9 cellular contexts compared by ENCODE assay signal in genomic region chr16:30904114-30904780, GRCh38. TPM values are rescaled to one million over a fixed set of nuclear protein-coding genes. Genes with fewer than 3 reads are reported as not detected.
DNase-seq lines count a peak whose midpoint lies in the region; ATAC-seq and TF ChIP-seq lines count a peak whose summit lies in the region.
"Had no signal": no experiment of that assay in that cellular context is flagged by ENCODE, and none has a peak within 500 bp of the region (broad histone marks: within the 10 kb centered on the region; RNA-seq: fewer than 3 reads in every experiment).

No MANE protein-coding gene starts in this region.

- no peak overlapping the region for H3K4me3 ChIP-seq in mammary epithelial cell (replicated peaks in 1 of 3; ENCODE audit: insufficient read depth in 1 of 3, low read depth in 2 of 3, low read length in 3 of 3)
- H3K4me3 ChIP-seq in osteoblast (ENCODE audit: insufficient read depth, low read length) = no peak overlapping the region

- intact Hi-C loops in mammary epithelial cell (cut with micrococcal nuclease) = loop anchor here (5.0 kb wide), 1 partner anchor 38 kb away; no protein-coding TSS in a partner anchor

- CTCF ChIA-PET in mammary epithelial cell (lab: Charles Lee; ENCODE audit: low non-redundant PET) = no interaction called here

- H3K9ac ChIP-seq in mammary epithelial cell (ENCODE audit: insufficient read depth, low read length) = no peak overlapping the region

- peak overlapping the region; percentile 79 for H2AFZ ChIP-seq in mammary epithelial cell (ENCODE audit: low read depth, low read length)
- H2AFZ ChIP-seq in osteoblast (ENCODE audit: low read length) = peak overlapping the region; percentile 35

- BruUV-seq in mammary epithelial cell (replicated peaks; lab: Mats Ljungman, UMichigan) = no TSS peak

- H3K79me2 ChIP-seq in mammary epithelial cell (ENCODE audit: insufficient read depth, low read length) = no peaks in the 10 kb centered on the region
- H3K79me2 ChIP-seq in osteoblast (ENCODE audit: insufficient read depth, low read length) = no peaks in the 10 kb centered on the region

- H4K20me1 ChIP-seq in mammary epithelial cell (ENCODE audit: insufficient read depth, low read length) (no peaks in the 10 kb centered on the region), osteoblast (ENCODE audit: insufficient read depth, low read length) (no peaks in the 10 kb centered on the region)

- dilution Hi-C loops in mammary epithelial cell (cut with HindIII; ENCODE audit: low sequenced_read_pairs) = no loop called here

- H3K36me3 ChIP-seq in mammary epithelial cell (ENCODE audit: insufficient read depth, low read length) (no peaks in the 10 kb centered on the region), osteoblast (ENCODE audit: insufficient read depth, low read length) (no peaks in the 10 kb centered on the region)

- H3K9me3 ChIP-seq in mammary epithelial cell (replicated peaks; ENCODE audit: insufficient read depth, low read length) (no peaks in the 10 kb centered on the region), osteoblast (ENCODE audit: low read depth, low read length) (no peaks in the 10 kb centered on the region)

- no peak for TF ChIP-seq CTCF in mammary epithelial cell (conservative IDR thresholded peaks at IDR 0.05 in 1 of 2, IDR thresholded peaks at IDR 0.05 in 1 of 2; ENCODE audit: extremely low read depth in 1 of 2, insufficient read depth in 1 of 2, low read depth in 1 of 2, low read length in 2 of 2)
- no peak for TF ChIP-seq CTCF in osteoblast (IDR thresholded peaks at IDR 0.05; ENCODE audit: extremely low read depth, low read depth, low read length)

- in situ Hi-C loops in mammary epithelial cell (cut with MboI; ENCODE audit: low sequenced_read_pairs in 2 of 2) = no loop called here

- ATAC-seq in HG03135 (IDR thresholded peaks at IDR 0.05; ENCODE audit: unreplicated experiment) (no peak), left lobe of liver (no peak)

- no peaks in the 10 kb centered on the region for H3K27me3 ChIP-seq in mammary epithelial cell (ENCODE audit: insufficient read depth, low read length)
- H3K27me3 ChIP-seq in osteoblast (ENCODE audit: insufficient read depth, low read length) = no peaks in the 10 kb centered on the region

- DNase-seq in CMK (ENCODE audit: low read depth) = peak; percentile 39
- peak; percentile 84 for DNase-seq in MV-4-11 (lab: John Stamatoyannopoulos, UW)
- no peak for DNase-seq in mammary epithelial cell
- peak; percentile 71 for DNase-seq in osteoblast (ENCODE audit: insufficient read length, low spot score, missing footprints)
- no peak for DNase-seq in dermis blood vessel endothelial cell
- DNase-seq in activated CD4-positive, CD25-positive, alpha-beta regulatory T cell (lab: John Stamatoyannopoulos, UW) = no peak
- DNase-seq in left lobe of liver (ENCODE audit: low spot score) = no peak
- DNase-seq: NCI-H2171 treated with DMSO at 0.1 percent for 48 hours had no signal

- WGBS in mammary epithelial cell (ENCODE audit: low coverage, missing lambda C conversion rate) = 90% methylated on average over 15 of the region's 19 CpGs

- H3K4me1 ChIP-seq in mammary epithelial cell (ENCODE audit: insufficient read depth, low read length) = peaks cover 4% of the 10 kb centered on the region
- peaks cover 5% of the 10 kb centered on the region for H3K4me1 ChIP-seq in osteoblast (ENCODE audit: insufficient read depth, low read length)

- H3K4me2 ChIP-seq in mammary epithelial cell (ENCODE audit: insufficient read depth, low read depth, low read length) = no peak overlapping the region
- no peak overlapping the region for H3K4me2 ChIP-seq in osteoblast (ENCODE audit: insufficient read depth, low read length)

- H3K27ac ChIP-seq in mammary epithelial cell (ENCODE audit: insufficient read depth, low read depth, low read length) = no peak overlapping the region
- H3K27ac ChIP-seq in osteoblast (ENCODE audit: low read depth, low read length) = no peak overlapping the region

RNA-seq across cellular contexts. Expression of gene CTF1, which starts 7.8 kb away (rescaled TPM):
- 1 to 10 TPM in 1 of 2 donors, under 1 TPM in 1; 0.94 to 2.8 TPM for total RNA-seq in mammary epithelial cell
- polyA plus RNA-seq in mammary epithelial cell = 2.1 TPM
- polyA minus RNA-seq in mammary epithelial cell = 3.3 TPM
- total RNA-seq in osteoblast = 2.9 and 3.3 TPM in 2 replicates
- 0.17 and 0.70 TPM in 2 replicates for total RNA-seq in dermis blood vessel endothelial cell
- 0.58 TPM for total RNA-seq in left lobe of liver

RNA-seq across cellular contexts. Expression of gene BCL7C, which starts 10.4 kb away (rescaled TPM):
- total RNA-seq in mammary epithelial cell (10 to 100 TPM; 26.1 to 28.5 TPM), osteoblast (33.3 and 36.2 TPM in 2 replicates), dermis blood vessel endothelial cell (40.0 and 58.0 TPM in 2 replicates), left lobe of liver (6.2 TPM)
- polyA plus RNA-seq in mammary epithelial cell = 22.5 TPM
- polyA minus RNA-seq in mammary epithelial cell = 1.7 TPM

RNA-seq across cellular contexts. Expression of gene FBXL19, which starts 19.1 kb away (rescaled TPM):
- total RNA-seq in mammary epithelial cell (10 to 100 TPM; 18.5 to 24.9 TPM), osteoblast (12.7 and 14.5 TPM in 2 replicates), dermis blood vessel endothelial cell (21.8 and 26.7 TPM in 2 replicates), left lobe of liver (3.6 TPM)
- polyA plus RNA-seq in mammary epithelial cell = 8.4 TPM
- 28.9 TPM for polyA minus RNA-seq in mammary epithelial cell

RNA-seq across cellular contexts. Expression of gene ORAI3, which starts 44.6 kb away (rescaled TPM):
- total RNA-seq in mammary epithelial cell (10 to 100 TPM; 31.7 to 37.2 TPM), osteoblast (63.3 and 66.0 TPM in 2 replicates), dermis blood vessel endothelial cell (40.2 and 42.4 TPM in 2 replicates), left lobe of liver (51.3 TPM)
- 31.2 TPM for polyA plus RNA-seq in mammary epithelial cell
- 29.5 TPM for polyA minus RNA-seq in mammary epithelial cell

RNA-seq across cellular contexts. Expression of gene SETD1A, which starts 53.3 kb away (rescaled TPM):
- total RNA-seq in mammary epithelial cell (10 to 100 TPM in 1 of 2 donors, 1 to 10 TPM in 1; 8.5 to 14.8 TPM), osteoblast (2.2 and 2.9 TPM in 2 replicates), dermis blood vessel endothelial cell (2.6 and 5.3 TPM in 2 replicates), left lobe of liver (8.2 TPM)
- 2.6 TPM for polyA plus RNA-seq in mammary epithelial cell
- 10.4 TPM for polyA minus RNA-seq in mammary epithelial cell

Comparison
In these comparisons a context has a peak if more than half of its experiments do, and no peak if none do; other contexts are left out.
1. DNase-seq: peak in CMK (single experiment), MV-4-11 (single experiment) and osteoblast (single experiment); none in mammary epithelial cell (single experiment), dermis blood vessel endothelial cell (single experiment), activated CD4-positive, CD25-positive, alpha-beta regulatory T cell (0 of 4) and left lobe of liver (single experiment).